ENCODE assay signal across 8 cellular contexts in genomic region chr11:57324886-57325734, GRCh38. TPM values are rescaled to one million over a fixed set of nuclear protein-coding genes. Genes with fewer than 3 reads are reported as not detected.
DNase-seq lines count a peak whose midpoint lies in the region; ATAC-seq and TF ChIP-seq lines count a peak whose summit lies in the region.

TSS of gene TNKS1BP1 (minus strand) at chr11:57324952. CDS start at chr11:57321885, 3,067 bp downstream.

- no peaks in the 10 kb centered on the region for H3K27me3 Mint-ChIP-seq in osteocyte (ENCODE audit: unreplicated experiment)

- H3K27ac Mint-ChIP-seq in osteocyte (ENCODE audit: unreplicated experiment): peak within 1 kb of the TSS; percentile 100

- no peaks in the 10 kb centered on the region for H3K9me3 Mint-ChIP-seq in osteocyte (ENCODE audit: unreplicated experiment)

- H3K36me3 ChIP-seq in thoracic aorta: peaks cover 26% of the 10 kb centered on the region

- DNase-seq in GM12864 (ENCODE audit: low read depth) (peak; percentile 77), NCI-H1105 treated with DMSO at 0.1 percent for 48 hours (lab: John Stamatoyannopoulos, UW) (peak; percentile 94), SW 1271 (lab: John Stamatoyannopoulos, UW) (peak; percentile 80 to 85), head of caudate nucleus (peak; percentile 88 to 99 (median 97)), osteocyte (ENCODE audit: extremely low spot score, unreplicated experiment) (peak; percentile 99), thoracic aorta (ENCODE audit: low spot score) (peak; percentile 93)
- peak; percentile 81 for DNase-seq in activated naive CD8-positive, alpha-beta T cell treated with anti-CD3 and anti-CD28 coated beads, Interleukin-2, amount 50 U/mL, for 16 hours (ENCODE audit: low read depth, low spot score)

- TF ChIP-seq CTCF in GM12864 (IDR thresholded peaks at IDR 0.05; ENCODE audit: low read depth, low read length, missing control alignments) (no peak), osteocyte (IDR thresholded peaks at IDR 0.05) (no peak), thoracic aorta (IDR thresholded peaks at IDR 0.05) (no peak)

- peaks cover 10 to 37% of the 10 kb centered on the region in 2 donors for H3K4me1 ChIP-seq in thoracic aorta (ENCODE audit: control insufficient read depth in 1 of 2, low read depth in 2 of 2)

- ATAC-seq in HG02642 (IDR thresholded peaks at IDR 0.05; ENCODE audit: poor library complexity, unreplicated experiment) (peak; percentile 89), thoracic aorta (ENCODE audit: insufficient number of reproducible peaks, low FRiP score, low read depth) (peak; percentile 55)

- H3K27ac ChIP-seq in thoracic aorta: peak within 1 kb of the TSS; percentile 85 to 90

- no peaks in the 10 kb centered on the region for H3K27me3 ChIP-seq in thoracic aorta (replicated peaks; ENCODE audit: insufficient read depth)

- peaks cover 37% of the 10 kb centered on the region for H3K36me3 Mint-ChIP-seq in osteocyte (ENCODE audit: unreplicated experiment)

- intact Hi-C loops in head of caudate nucleus (cut with DNase I): no loop called here

- peak within 1 kb of the TSS; percentile 90 for H3K4me3 Mint-ChIP-seq in osteocyte (ENCODE audit: unreplicated experiment)

- H3K9me3 ChIP-seq in thoracic aorta: no peaks in the 10 kb centered on the region

- peaks cover 52% of the 10 kb centered on the region for H3K4me1 Mint-ChIP-seq in osteocyte (ENCODE audit: unreplicated experiment)

- H3K4me3 ChIP-seq in GM12864 (ENCODE audit: low read depth, low read length) (peak within 1 kb of the TSS; percentile 57), thoracic aorta (peak within 1 kb of the TSS; percentile 89)

RNA-seq across cellular contexts. Expression of gene TNKS1BP1, which starts in this region (rescaled TPM):
- total RNA-seq in osteocyte (152 and 169 TPM in 2 replicates), thoracic aorta (100 to 1,000 TPM; 105 to 153 TPM)

Comparison
In these comparisons a context has a peak if more than half of its experiments do, and no peak if none do; other contexts are left out.
1. Peak in every context shown above with its lines: DNase-seq, ATAC-seq, H3K4me3 ChIP-seq and H3K27ac ChIP-seq.